In genomic region chr1:149888160-149888998, GRCh38 we compare ENCODE assay signal across 8 cellular contexts. TPM values are rescaled to one million over a fixed set of nuclear protein-coding genes. Genes with fewer than 3 reads are reported as not detected.
DNase-seq lines count a peak whose midpoint lies in the region; ATAC-seq and TF ChIP-seq lines count a peak whose summit lies in the region.

No MANE protein-coding gene starts in this region.

- H3K4me3 ChIP-seq in MG63 (peak overlapping the region; percentile 68), thoracic aorta (peak overlapping the region; percentile 76)

- DNase-seq in DMS53 (lab: John Stamatoyannopoulos, UW): peak; percentile 94
- peak; percentile 42 for DNase-seq in GOT3 (lab: John Stamatoyannopoulos, UW)
- DNase-seq in MG63: peak; percentile 87
- DNase-seq in SHP77 treated with DMSO at 0.1 percent for 48 hours (lab: John Stamatoyannopoulos, UW): peak; percentile 99
- peak; percentile 63 for DNase-seq in activated gamma-delta T cell treated with Interleukin-2 at 50 U/mL for 16 hours
- peak; percentile 62 for DNase-seq in glomerular endothelial cell (ENCODE audit: extremely low read depth, low read depth, low spot score)
- DNase-seq in occipital lobe (lab: John Stamatoyannopoulos, UW): peak; percentile 60
- peak; percentile 58 for DNase-seq in thoracic aorta (ENCODE audit: low spot score)

- peak overlapping the region; percentile 88 to 100 for H3K27ac ChIP-seq in thoracic aorta

- peaks cover 6 to 17% of the 10 kb centered on the region in 2 donors for H3K4me1 ChIP-seq in thoracic aorta (ENCODE audit: control insufficient read depth in 1 of 2, low read depth in 2 of 2)

- H3K36me3 ChIP-seq in MG63: no peaks in the 10 kb centered on the region
- H3K36me3 ChIP-seq in thoracic aorta: no peaks in the 10 kb centered on the region

- H3K9me3 ChIP-seq in MG63: no peaks in the 10 kb centered on the region
- no peaks in the 10 kb centered on the region for H3K9me3 ChIP-seq in thoracic aorta

- peak; percentile 46 for ATAC-seq in thoracic aorta (ENCODE audit: insufficient number of reproducible peaks, low FRiP score, low read depth)

- H3K27me3 ChIP-seq in MG63: no peaks in the 10 kb centered on the region
- no peaks in the 10 kb centered on the region for H3K27me3 ChIP-seq in thoracic aorta (replicated peaks; ENCODE audit: insufficient read depth)

- peak; percentile 60 for TF ChIP-seq CTCF in thoracic aorta (IDR thresholded peaks at IDR 0.05)

RNA-seq across cellular contexts. Expression of gene BOLA1, which starts 11.0 kb away (rescaled TPM):
- total RNA-seq in MG63 (2014; rRNA removed; shearing (Covaris generic); ENCODE audit: low replicate concordance): 9.5 and 33.3 TPM in 2 replicates
- total RNA-seq in glomerular endothelial cell: 14.2 and 15.0 TPM in 2 replicates
- 12.0 TPM for total RNA-seq in occipital lobe
- 10 to 100 TPM; 25.7 to 46.0 TPM for total RNA-seq in thoracic aorta

RNA-seq across cellular contexts. Expression of gene SV2A, which starts 29.3 kb away (rescaled TPM):
- total RNA-seq in MG63 (2014; rRNA removed; shearing (Covaris generic); ENCODE audit: low replicate concordance): 0.16 TPM in 1 of 2 replicates, not detected in the other
- total RNA-seq in glomerular endothelial cell: 1.8 and 2.6 TPM in 2 replicates
- 71.4 TPM for total RNA-seq in occipital lobe
- 10 to 100 TPM; 22.7 to 24.3 TPM for total RNA-seq in thoracic aorta

RNA-seq across cellular contexts. Expression of gene SF3B4, which starts 39.2 kb away (rescaled TPM):
- 35.9 and 42.3 TPM in 2 replicates for total RNA-seq in MG63 (2014; rRNA removed; shearing (Covaris generic); ENCODE audit: low replicate concordance)
- total RNA-seq in glomerular endothelial cell (13.0 and 20.0 TPM in 2 replicates), occipital lobe (8.4 TPM), thoracic aorta (10 to 100 TPM; 14.5 to 15.4 TPM)

RNA-seq across cellular contexts. Expression of gene MTMR11, which starts 48.3 kb away (rescaled TPM):
- 0.35 and 3.0 TPM in 2 replicates for total RNA-seq in MG63 (2014; rRNA removed; shearing (Covaris generic); ENCODE audit: low replicate concordance)
- total RNA-seq in glomerular endothelial cell (2.2 and 5.4 TPM in 2 replicates), occipital lobe (1.7 TPM), thoracic aorta (10 to 100 TPM; 50.8 to 53.7 TPM)

Comparison
In these comparisons a context has a peak if more than half of its experiments do, and no peak if none do; other contexts are left out.
1. Peak in every context shown above with its lines: DNase-seq, ATAC-seq, H3K4me3 ChIP-seq and H3K27ac ChIP-seq.
2. DNase-seq: peak in every context shown above with its lines; median percentile 99 in SHP77 treated with DMSO at 0.1 percent for 48 hours; 94 in DMS53; 87 in MG63; 63 in activated gamma-delta T cell treated with Interleukin-2 at 50 U/mL for 16 hours; 62 in glomerular endothelial cell; 60 in occipital lobe; 58 in thoracic aorta; 42 in GOT3.